ENCODE assay signal across 8 cellular contexts in genomic region chr3:20225769-20226168, GRCh38. TPM values are rescaled to one million over a fixed set of nuclear protein-coding genes. Genes with fewer than 3 reads are reported as not detected.
A peak's percentile ranks its signal among the peaks of the same experiment; 100 is the strongest.
DNase-seq lines count a peak whose midpoint lies in the region; ATAC-seq, FAIRE-seq and TF ChIP-seq lines count a peak whose summit lies in the region.

No MANE protein-coding gene starts in this region.

- TF ChIP-seq CTCF in GM12873 (IDR thresholded peaks at IDR 0.05; ENCODE audit: insufficient read depth, low read depth, low read length, missing control alignments), result peak; percentile 21
- peak; percentile 52 for TF ChIP-seq CTCF in brain microvascular endothelial cell (IDR thresholded peaks at IDR 0.05; ENCODE audit: low read depth, low read length, missing control alignments)
- peak; percentile 29 for TF ChIP-seq CTCF in mesothelial cell of epicardium (IDR thresholded peaks at IDR 0.05; ENCODE audit: unreplicated experiment)

- ATAC-seq in GM21619 (IDR thresholded peaks at IDR 0.05; ENCODE audit: unreplicated experiment) (no peak), GM19395 (IDR thresholded peaks at IDR 0.05; ENCODE audit: unreplicated experiment) (no peak)
- no peak for ATAC-seq in activated naive CD8-positive, alpha-beta T cell treated with anti-CD3 and anti-CD28 coated beads, Interleukin-2, amount 50 U/mL, for 24 hours

- in situ Hi-C loops in brain microvascular endothelial cell (cut with HindIII; ENCODE audit: low pct_ligation_motif_present, low sequenced_read_pairs), result no loop called here

- H3K4me1 Mint-ChIP-seq in mesothelial cell of epicardium, result peaks cover 6% of the 10 kb centered on the region
- no peaks in the 10 kb centered on the region for H3K4me1 Mint-ChIP-seq in activated naive CD8-positive, alpha-beta T cell treated with anti-CD3 and anti-CD28 coated beads, Interleukin-2, amount 50 U/mL, for 24 hours

- no peak overlapping the region for H3K4me3 Mint-ChIP-seq in mesothelial cell of epicardium
- H3K4me3 Mint-ChIP-seq in activated naive CD8-positive, alpha-beta T cell treated with anti-CD3 and anti-CD28 coated beads, Interleukin-2, amount 50 U/mL, for 24 hours, result no peak overlapping the region

- H3K9me3 Mint-ChIP-seq in mesothelial cell of epicardium, result no peaks in the 10 kb centered on the region
- no peaks in the 10 kb centered on the region for H3K9me3 Mint-ChIP-seq in activated naive CD8-positive, alpha-beta T cell treated with anti-CD3 and anti-CD28 coated beads, Interleukin-2, amount 50 U/mL, for 24 hours

- DNase-seq in NCI-H1092 (lab: John Stamatoyannopoulos, UW), result peak; percentile 24
- peak; percentile 28 for DNase-seq in brain microvascular endothelial cell
- no peak for DNase-seq in mesothelial cell of epicardium (ENCODE audit: low spot score in 2 of 2, unreplicated experiment in 2 of 2)
- no peak for DNase-seq in activated naive CD8-positive, alpha-beta T cell treated with anti-CD3 and anti-CD28 coated beads, Interleukin-2, amount 50 U/mL, for 24 hours
- no peak for DNase-seq in GM12892 (ENCODE audit: insufficient read length)

- no peaks in the 10 kb centered on the region for H3K27me3 Mint-ChIP-seq in mesothelial cell of epicardium (ENCODE audit: low read depth)
- no peaks in the 10 kb centered on the region for H3K27me3 Mint-ChIP-seq in activated naive CD8-positive, alpha-beta T cell treated with anti-CD3 and anti-CD28 coated beads, Interleukin-2, amount 50 U/mL, for 24 hours

- no peak overlapping the region for H3K27ac Mint-ChIP-seq in mesothelial cell of epicardium
- H3K27ac Mint-ChIP-seq in activated naive CD8-positive, alpha-beta T cell treated with anti-CD3 and anti-CD28 coated beads, Interleukin-2, amount 50 U/mL, for 24 hours, result no peak overlapping the region

- no peak overlapping the region for H3K4me3 ChIP-seq in brain microvascular endothelial cell (ENCODE audit: low read depth, low read length)

- H3K36me3 ChIP-seq in brain microvascular endothelial cell (replicated peaks), result no peaks in the 10 kb centered on the region

- no peak for FAIRE-seq in GM12892 (lab: Jason Lieb, UNC)

- H3K27ac ChIP-seq in brain microvascular endothelial cell, result no peak overlapping the region

- no peaks in the 10 kb centered on the region for H3K36me3 Mint-ChIP-seq in mesothelial cell of epicardium
- H3K36me3 Mint-ChIP-seq in activated naive CD8-positive, alpha-beta T cell treated with anti-CD3 and anti-CD28 coated beads, Interleukin-2, amount 50 U/mL, for 24 hours (ENCODE audit: low read depth), result no peaks in the 10 kb centered on the region

- TF ChIP-seq POLR2A in GM12892 (IDR thresholded peaks at IDR 0.05; ENCODE audit: low read depth, low read length), result no peak

- H3K27me3 ChIP-seq in brain microvascular endothelial cell (replicated peaks), result no peaks in the 10 kb centered on the region

RNA-seq across cellular contexts. Expression of gene SGO1, which starts 39.8 kb away (rescaled TPM):
- total RNA-seq in mesothelial cell of epicardium, result 9.3 to 10.1 TPM (median 9.6 TPM) in 3 replicates
- polyA plus RNA-seq in GM12892 (2012; ENCODE audit: missing spikeins), result 12.3 TPM

Comparison
In these comparisons a context has a peak if more than half of its experiments do, and no peak if none do; other contexts are left out.
1. DNase-seq: peak in NCI-H1092 (single experiment) and brain microvascular endothelial cell (single experiment); none in mesothelial cell of epicardium (0 of 2), activated naive CD8-positive, alpha-beta T cell treated with anti-CD3 and anti-CD28 coated beads, Interleukin-2, amount 50 U/mL, for 24 hours (single experiment) and GM12892 (single experiment).
2. Peak in every context shown above with its lines, with median percentiles within 50 percentile points of each other: CTCF ChIP-seq.